1 cellular context compared by ENCODE assay signal in genomic region chr11:19116971-19117759, GRCh38.
TF ChIP-seq lines count a peak whose summit lies in the region.

TSS of gene ZDHHC13 (plus strand) at chr11:19117168. CDS start at chr11:19117250, 82 bp downstream.

TF ChIP-seq in liver, 16 proteins besides CTCF, POLR2A, EP300 and RAD21 (continued from another document):
- TF ChIP-seq, protein P1, sequence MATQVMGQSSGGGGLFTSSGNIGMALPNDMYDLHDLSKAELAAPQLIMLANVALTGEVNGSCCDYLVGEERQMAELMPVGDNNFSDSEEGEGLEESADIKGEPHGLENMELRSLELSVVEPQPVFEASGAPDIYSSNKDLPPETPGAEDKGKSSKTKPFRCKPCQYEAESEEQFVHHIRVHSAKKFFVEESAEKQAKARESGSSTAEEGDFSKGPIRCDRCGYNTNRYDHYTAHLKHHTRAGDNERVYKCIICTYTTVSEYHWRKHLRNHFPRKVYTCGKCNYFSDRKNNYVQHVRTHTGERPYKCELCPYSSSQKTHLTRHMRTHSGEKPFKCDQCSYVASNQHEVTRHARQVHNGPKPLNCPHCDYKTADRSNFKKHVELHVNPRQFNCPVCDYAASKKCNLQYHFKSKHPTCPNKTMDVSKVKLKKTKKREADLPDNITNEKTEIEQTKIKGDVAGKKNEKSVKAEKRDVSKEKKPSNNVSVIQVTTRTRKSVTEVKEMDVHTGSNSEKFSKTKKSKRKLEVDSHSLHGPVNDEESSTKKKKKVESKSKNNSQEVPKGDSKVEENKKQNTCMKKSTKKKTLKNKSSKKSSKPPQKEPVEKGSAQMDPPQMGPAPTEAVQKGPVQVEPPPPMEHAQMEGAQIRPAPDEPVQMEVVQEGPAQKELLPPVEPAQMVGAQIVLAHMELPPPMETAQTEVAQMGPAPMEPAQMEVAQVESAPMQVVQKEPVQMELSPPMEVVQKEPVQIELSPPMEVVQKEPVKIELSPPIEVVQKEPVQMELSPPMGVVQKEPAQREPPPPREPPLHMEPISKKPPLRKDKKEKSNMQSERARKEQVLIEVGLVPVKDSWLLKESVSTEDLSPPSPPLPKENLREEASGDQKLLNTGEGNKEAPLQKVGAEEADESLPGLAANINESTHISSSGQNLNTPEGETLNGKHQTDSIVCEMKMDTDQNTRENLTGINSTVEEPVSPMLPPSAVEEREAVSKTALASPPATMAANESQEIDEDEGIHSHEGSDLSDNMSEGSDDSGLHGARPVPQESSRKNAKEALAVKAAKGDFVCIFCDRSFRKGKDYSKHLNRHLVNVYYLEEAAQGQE (IDR thresholded peaks at IDR 0.05) = no peak
- no peak for TF ChIP-seq FOXA2 (IDR thresholded peaks at IDR 0.05)
